8 cellular contexts compared by ENCODE assay signal in the genomic region with DNA sequence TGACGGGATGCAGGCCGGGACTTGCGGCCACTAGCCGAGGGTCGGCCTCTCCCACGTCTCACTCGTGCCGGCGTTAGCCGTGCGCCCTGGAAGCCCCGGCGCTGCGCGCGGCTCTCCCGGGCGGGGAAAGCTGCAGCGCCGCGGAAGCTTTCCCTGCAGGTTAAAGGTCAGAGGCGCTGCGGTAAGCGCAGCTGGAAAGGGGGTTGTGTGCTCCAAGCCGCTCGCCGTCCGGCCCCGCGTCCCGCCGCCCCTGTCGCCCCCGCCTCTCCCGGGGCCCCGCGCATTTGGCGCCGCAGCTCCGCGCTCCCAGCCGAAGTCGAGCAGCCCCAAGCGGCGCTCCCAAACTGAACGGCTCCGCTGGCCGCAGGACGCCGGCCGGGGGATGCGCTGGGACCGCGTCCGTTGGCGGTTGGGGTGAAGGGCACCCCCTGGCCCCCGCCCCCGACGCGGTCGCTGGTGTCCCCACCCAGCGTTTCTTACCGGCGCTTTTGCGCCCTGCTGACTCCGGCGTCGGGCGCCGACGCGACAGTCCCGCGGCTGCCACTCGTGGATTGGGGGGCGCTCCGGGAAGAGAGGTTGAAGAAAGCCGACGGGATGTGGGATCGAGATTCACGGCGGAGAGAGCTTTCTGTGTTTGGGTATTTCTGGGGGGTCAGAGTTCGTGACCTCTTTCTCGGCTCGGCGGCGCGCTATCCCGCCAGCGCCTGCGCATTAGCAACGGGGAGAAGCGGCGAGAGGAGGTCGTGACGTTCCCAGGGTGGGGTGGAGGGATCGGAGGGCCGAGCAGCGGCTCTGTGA. TPM values are rescaled to one million over a fixed set of nuclear protein-coding genes. Genes with fewer than 3 reads are reported as not detected.
DNase-seq lines count a peak whose midpoint lies in the region; ATAC-seq and TF ChIP-seq lines count a peak whose summit lies in the region.

A gene (minus strand): TSS at position 719 of the 798 bp plus-strand sequence. CDS start 6,234 bp downstream, outside the sequence.

- peak within 1 kb of the TSS; percentile 86 for H3K4me3 Mint-ChIP-seq in activated naive CD8-positive, alpha-beta T cell treated with anti-CD3 and anti-CD28 coated beads, Interleukin-2, amount 50 U/mL, for 24 hours

- peaks cover 15% of the 10 kb centered on the region for H3K79me2 ChIP-seq in parathyroid adenoma

- no peaks in the 10 kb centered on the region for H3K27me3 Mint-ChIP-seq in activated naive CD8-positive, alpha-beta T cell treated with anti-CD3 and anti-CD28 coated beads, Interleukin-2, amount 50 U/mL, for 24 hours

- TF ChIP-seq POLR2A in GM10847 (IDR thresholded peaks at IDR 0.05; ENCODE audit: extremely low read depth, insufficient read length), result peak; percentile 49
- peak; percentile 48 for TF ChIP-seq POLR2A in transverse colon (IDR thresholded peaks at IDR 0.05)

- peak within 1 kb of the TSS; percentile 77 for H3K4me3 ChIP-seq in cardiac muscle cell
- H3K4me3 ChIP-seq in parathyroid adenoma (ENCODE audit: low read depth, low read length), result peak within 1 kb of the TSS; percentile 92
- H3K4me3 ChIP-seq in transverse colon, result peak within 1 kb of the TSS; percentile 92 to 100 (median 96)

- H3K4me1 ChIP-seq in cardiac muscle cell (ENCODE audit: low read depth) (no peaks in the 10 kb centered on the region), parathyroid adenoma (no peaks in the 10 kb centered on the region), transverse colon (peaks cover 6 to 13% (median 9%) of the 10 kb centered on the region in 4 donors)

- no peak for TF ChIP-seq EP300 in transverse colon (IDR thresholded peaks at IDR 0.05; ENCODE audit: low read depth)

- intact Hi-C loops in transverse colon (cut with DNase I; ENCODE audit: low total_unique reads), result no loop called here

- H3K27me3 ChIP-seq in cardiac muscle cell (no peaks in the 10 kb centered on the region), parathyroid adenoma (ENCODE audit: control insufficient read depth, insufficient read depth, low read length) (no peaks in the 10 kb centered on the region), transverse colon (no peaks in the 10 kb centered on the region)

- peak within 1 kb of the TSS; percentile 93 for H2AFZ ChIP-seq in parathyroid adenoma

- H3K27ac ChIP-seq in cardiac muscle cell (peak within 1 kb of the TSS; percentile 85), parathyroid adenoma (peak within 1 kb of the TSS; percentile 75), transverse colon (peak within 1 kb of the TSS; percentile 92 to 96 (median 94))

- TF ChIP-seq CTCF in cardiac muscle cell (IDR thresholded peaks at IDR 0.05; ENCODE audit: low read depth, low read length), result no peak
- no peak for TF ChIP-seq CTCF in parathyroid adenoma (IDR thresholded peaks at IDR 0.05)
- TF ChIP-seq CTCF in transverse colon (IDR thresholded peaks at IDR 0.05), result no peak

- in situ Hi-C loops in transverse colon (cut with MboI; ENCODE audit: low pct_ligation_motif_present in 1 of 4, low pct_unique_long_range_greater_than_20kb in 1 of 4, low sequenced_read_pairs in 3 of 4), result no loop called here

- DNase-seq in NCI-H1417 treated with DMSO at 0.1 percent for 48 hours (lab: John Stamatoyannopoulos, UW), result peak; percentile 78
- peak; percentile 96 for DNase-seq in SW480 (ENCODE audit: low spot score)
- DNase-seq in activated naive CD8-positive, alpha-beta T cell treated with anti-CD3 and anti-CD28 coated beads, Interleukin-2, amount 50 U/mL, for 24 hours, result peak; percentile 91
- DNase-seq in cardiac muscle cell (ENCODE audit: low read depth in 1 of 2, low spot score in 1 of 2), result peak; percentile 95 to 96
- peak; percentile 95 for DNase-seq in transverse colon

- peak; percentile 95 for ATAC-seq in HG02678 (IDR thresholded peaks at IDR 0.05; ENCODE audit: unreplicated experiment)
- peak; percentile 98 for ATAC-seq in activated naive CD8-positive, alpha-beta T cell treated with anti-CD3 and anti-CD28 coated beads, Interleukin-2, amount 50 U/mL, for 24 hours

- WGBS in transverse colon (ENCODE audit: low coverage in 1 of 2), 2 donors, result 0% methylated on average over 9 to 67 of the region's 99 CpGs

- no peaks in the 10 kb centered on the region for H3K9me3 Mint-ChIP-seq in activated naive CD8-positive, alpha-beta T cell treated with anti-CD3 and anti-CD28 coated beads, Interleukin-2, amount 50 U/mL, for 24 hours

- peak within 1 kb of the TSS; percentile 77 for H3K9ac ChIP-seq in parathyroid adenoma

- no peaks in the 10 kb centered on the region for H3K36me3 ChIP-seq in cardiac muscle cell
- H3K36me3 ChIP-seq in parathyroid adenoma (ENCODE audit: control insufficient read depth, insufficient read depth, low read length), result no peaks in the 10 kb centered on the region
- H3K36me3 ChIP-seq in transverse colon, result no peaks in the 10 kb centered on the region

- peaks cover under 1% of the 10 kb centered on the region for H3K36me3 Mint-ChIP-seq in activated naive CD8-positive, alpha-beta T cell treated with anti-CD3 and anti-CD28 coated beads, Interleukin-2, amount 50 U/mL, for 24 hours (ENCODE audit: low read depth)

- H3K27ac Mint-ChIP-seq in activated naive CD8-positive, alpha-beta T cell treated with anti-CD3 and anti-CD28 coated beads, Interleukin-2, amount 50 U/mL, for 24 hours, result peak within 1 kb of the TSS; percentile 84

- H3K4me2 ChIP-seq in parathyroid adenoma (ENCODE audit: low read length), result peak within 1 kb of the TSS; percentile 66

- H3K9me3 ChIP-seq in cardiac muscle cell (ENCODE audit: low read depth) (no peaks in the 10 kb centered on the region), parathyroid adenoma (ENCODE audit: control insufficient read depth, low read length) (no peaks in the 10 kb centered on the region), transverse colon (no peaks in the 10 kb centered on the region)

- H3K4me1 Mint-ChIP-seq in activated naive CD8-positive, alpha-beta T cell treated with anti-CD3 and anti-CD28 coated beads, Interleukin-2, amount 50 U/mL, for 24 hours, result peaks cover 17% of the 10 kb centered on the region

RNA-seq across cellular contexts. Expression of the gene that starts here (rescaled TPM):
- total RNA-seq in cardiac muscle cell (78.3 and 113 TPM in 2 replicates), transverse colon (100 to 1,000 TPM in 1 of 4 donors, 10 to 100 TPM in 3; 25.1 to 157 (median 46.0) TPM)
- polyA plus RNA-seq in cardiac muscle cell, result 38.1 and 61.2 TPM in 2 replicates

Comparison
In these comparisons a context has a peak if more than half of its experiments do, and no peak if none do; other contexts are left out.
1. Peak in every context shown above with its lines: DNase-seq, ATAC-seq, H3K4me3 ChIP-seq and H3K27ac ChIP-seq.